In the genomic region with DNA sequence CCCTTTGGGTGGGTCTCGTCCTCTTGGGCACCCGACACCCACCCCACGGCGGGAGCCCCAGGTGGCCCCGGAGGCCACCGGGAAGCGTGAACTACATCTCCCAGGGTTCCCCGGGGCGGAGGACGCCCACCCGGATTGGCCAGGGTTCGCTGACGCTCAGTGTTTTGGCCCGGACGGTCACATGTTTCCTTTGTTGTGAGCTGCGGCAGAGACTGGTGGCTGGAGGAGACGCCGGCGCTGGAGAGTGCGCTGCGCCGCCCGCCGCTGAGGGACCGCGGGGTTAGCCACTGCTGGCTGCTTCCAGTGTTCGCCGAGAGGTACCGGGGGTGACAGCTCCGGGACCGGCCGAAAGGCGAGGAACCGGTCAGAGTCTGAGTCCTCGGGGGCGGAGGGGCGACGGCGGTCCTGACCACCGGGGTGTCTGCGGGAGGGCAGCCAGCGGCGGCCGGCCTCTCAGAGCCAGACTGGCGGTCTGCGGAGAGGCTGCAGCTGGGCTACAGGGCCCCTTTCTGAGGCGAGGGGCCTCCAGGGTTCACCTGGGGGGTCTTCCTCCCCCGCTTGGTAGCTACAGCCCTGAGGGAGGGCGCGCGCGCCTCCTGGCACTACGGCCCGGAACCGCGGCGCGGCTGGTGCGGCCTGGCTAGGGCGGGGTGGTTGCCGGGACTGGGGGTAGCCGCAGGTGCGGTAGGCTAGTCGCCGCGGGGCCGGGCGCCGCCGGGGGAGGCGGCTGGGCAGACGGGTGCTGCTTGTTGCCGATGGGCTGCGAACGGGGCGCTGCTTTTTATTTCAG, we compare ENCODE assay signal across 8 cellular contexts.
DNase-seq lines count a peak whose midpoint lies in the region; ATAC-seq and TF ChIP-seq lines count a peak whose summit lies in the region.

A gene with protein sequence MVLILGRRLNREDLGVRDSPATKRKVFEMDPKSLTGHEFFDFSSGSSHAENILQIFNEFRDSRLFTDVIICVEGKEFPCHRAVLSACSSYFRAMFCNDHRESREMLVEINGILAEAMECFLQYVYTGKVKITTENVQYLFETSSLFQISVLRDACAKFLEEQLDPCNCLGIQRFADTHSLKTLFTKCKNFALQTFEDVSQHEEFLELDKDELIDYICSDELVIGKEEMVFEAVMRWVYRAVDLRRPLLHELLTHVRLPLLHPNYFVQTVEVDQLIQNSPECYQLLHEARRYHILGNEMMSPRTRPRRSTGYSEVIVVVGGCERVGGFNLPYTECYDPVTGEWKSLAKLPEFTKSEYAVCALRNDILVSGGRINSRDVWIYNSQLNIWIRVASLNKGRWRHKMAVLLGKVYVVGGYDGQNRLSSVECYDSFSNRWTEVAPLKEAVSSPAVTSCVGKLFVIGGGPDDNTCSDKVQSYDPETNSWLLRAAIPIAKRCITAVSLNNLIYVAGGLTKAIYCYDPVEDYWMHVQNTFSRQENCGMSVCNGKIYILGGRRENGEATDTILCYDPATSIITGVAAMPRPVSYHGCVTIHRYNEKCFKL (plus strand): TSS at position 193 of the 790 bp plus-strand sequence. CDS start 14,734 bp downstream, outside the sequence.

- ATAC-seq in GM18907 (IDR thresholded peaks at IDR 0.05; ENCODE audit: unreplicated experiment) (peak; percentile 94), HG03159 (IDR thresholded peaks at IDR 0.05; ENCODE audit: unreplicated experiment) (peak; percentile 93)

- TF ChIP-seq CTCF in AG04449 (IDR thresholded peaks at IDR 0.05; ENCODE audit: insufficient read depth, low read length, missing control alignments) (no peak), WI38 (IDR thresholded peaks at IDR 0.05; ENCODE audit: low read depth, low read length) (peak; percentile 9; the same call in 1 of the 2 replicates), cardiac fibroblast (IDR thresholded peaks at IDR 0.05; ENCODE audit: low read depth, low read length) (no peak)

- CTCF ChIA-PET in AG04449 (lab: Yijun Ruan, JAX) = interaction anchor here (0.9 to 1.9 kb wide), 5 partner anchors 10 to 165 kb away, joined by 3 to 4 read pairs (median 4); no protein-coding TSS in a partner anchor

- H3K4me3 ChIP-seq in AG04449 (ENCODE audit: low read depth, low read length) (peak within 1 kb of the TSS; percentile 91), WI38 (ENCODE audit: low read depth, low read length) (peak within 1 kb of the TSS; percentile 88), cardiac fibroblast (replicated peaks in 1 of 2; ENCODE audit: low read depth in 2 of 2, low read length in 2 of 2) (peak within 1 kb of the TSS; percentile 89 to 96)

- DNase-seq in AG04449 (ENCODE audit: low read depth, low spot score) (peak; percentile 51), NCI-H2227 (lab: John Stamatoyannopoulos, UW; ENCODE audit: unreplicated experiment) (peak; percentile 95), cardiac fibroblast (ENCODE audit: low read depth in 2 of 2) (peak; percentile 93), iPS-NIHi7 (ENCODE audit: extremely low spot score) (peak; percentile 92), smooth muscle cell of the brain vasculature (ENCODE audit: low read depth, low spot score) (peak; percentile 77)

- POLR2A ChIA-PET in AG04449 (lab: Yijun Ruan, JAX) = interaction anchor here (0.7 to 1.5 kb wide), 4 partner anchors 17 to 298 kb away, joined by 3 to 6 read pairs (median 3); partner anchors contain the start of gene PARL

Comparison
In these comparisons a context has a peak if more than half of its experiments do, and no peak if none do; other contexts are left out.
1. Peak in every context shown above with its lines: DNase-seq, ATAC-seq and H3K4me3 ChIP-seq.